18 cellular contexts compared by ENCODE assay signal in the genomic region with DNA sequence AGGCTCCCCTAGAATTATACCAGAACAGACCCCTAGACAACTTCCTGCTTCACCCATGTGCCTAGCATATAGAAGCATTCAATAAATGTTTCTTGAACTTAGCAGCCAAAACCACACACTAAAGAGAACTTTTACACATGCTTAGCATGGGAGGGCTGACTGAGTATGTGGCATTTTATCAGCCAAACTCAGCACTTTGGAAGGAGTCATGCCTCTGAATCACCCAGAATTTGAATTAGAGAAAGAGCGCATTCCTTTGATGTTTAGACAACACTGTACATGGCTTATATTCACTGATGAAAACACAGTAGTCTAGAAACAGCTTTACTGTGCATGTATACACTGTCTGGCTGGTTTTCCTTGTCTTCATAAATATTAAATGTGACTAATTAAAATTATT. TPM values are rescaled to one million over a fixed set of nuclear protein-coding genes. Genes with fewer than 3 reads are reported as not detected.
DNase-seq lines count a peak whose midpoint lies in the region; ATAC-seq and TF ChIP-seq lines count a peak whose summit lies in the region.
"Had no signal": no experiment of that assay in that cellular context is flagged by ENCODE, and none has a peak within 500 bp of the region (broad histone marks: within the 10 kb centered on the region; RNA-seq: fewer than 3 reads in every experiment).

No MANE protein-coding gene starts in this region.

- intact Hi-C loops in mucosa of descending colon (cut with DNase I, micrococcal nuclease) = loop anchor here in 1 of 2 donors (10.0 kb wide), 1 partner anchor 1206 kb away; a partner anchor contains a TSS

- no peaks in the 10 kb centered on the region for H4K20me1 ChIP-seq in Loucy (ENCODE audit: insufficient read depth, low read length, poor library complexity, severe bottlenecking)
- H4K20me1 ChIP-seq: BLaER1 had no signal

- peak overlapping the region; percentile 24 for H3K4me3 ChIP-seq in Loucy (ENCODE audit: low read length, poor library complexity, severe bottlenecking)
- no peak overlapping the region for H3K4me3 ChIP-seq in cardiac fibroblast (replicated peaks in 1 of 2; ENCODE audit: low read depth in 2 of 2, low read length in 2 of 2)
- no peak overlapping the region for H3K4me3 ChIP-seq in mucosa of descending colon
- H3K4me3 ChIP-seq: BLaER1 had no signal

- H3K36me3 ChIP-seq in Loucy (ENCODE audit: insufficient read depth, low read length) (no peaks in the 10 kb centered on the region), mucosa of descending colon (ENCODE audit: low read depth) (no peaks in the 10 kb centered on the region)
- H3K36me3 ChIP-seq: BLaER1 had no signal

- no peaks in the 10 kb centered on the region for H3F3A ChIP-seq in Loucy (ENCODE audit: low read depth)

- peak overlapping the region; percentile 36; the same call in 1 of the 2 replicates for H2AFZ ChIP-seq in Loucy (ENCODE audit: low read length)

- no peaks in the 10 kb centered on the region for H3K79me2 ChIP-seq in Loucy (ENCODE audit: insufficient read depth, low read length)

- no peaks in the 10 kb centered on the region for H3K27me3 ChIP-seq in Loucy (ENCODE audit: insufficient read depth, low read length, poor library complexity, severe bottlenecking)
- H3K27me3 ChIP-seq: BLaER1 had no signal

- DNase-seq in AG20443 (ENCODE audit: low spot score) (peak; percentile 76), cardiac fibroblast (ENCODE audit: low read depth in 2 of 2) (peak; percentile 61 to 72), left kidney (ENCODE audit: low read depth, low spot score) (peak; percentile 14), activated gamma-delta T cell (lab: John Stamatoyannopoulos, UW) (no peak), SIG-M5 treated with dmso at 0.1 percent for 504 hours (lab: John Stamatoyannopoulos, UW; ENCODE audit: unreplicated experiment) (no peak), mucosa of descending colon (no peak)
- DNase-seq: activated CD4-positive, alpha-beta T cell treated with anti-CD3 and anti-CD28 coated beads for 36 hours; activated T-cell treated with anti-CD3 and anti-CD28 coated beads, Interleukin-2, amount 50 U/mL, for 1 hour; amniotic stem cell; effector CD8-positive, alpha-beta T cell; natural killer cell; NCI-H345; stimulated activated CD4-positive, alpha-beta T cell treated with anti-CD3 and anti-CD28 coated beads, Interleukin-4, amount 100 ng/mL, for 4 hours; stimulated activated naive B cell treated with anti-CD40 and anti-IgM and Interleukin-4, amounts not matched to agents 10 μg/mL and 1 μg/mL and 100 μg/mL, for 72 hours had no signal

- H3K4me1 ChIP-seq in Loucy (ENCODE audit: insufficient read depth, low read length, poor library complexity, severe bottlenecking) = peaks cover 4% of the 10 kb centered on the region
- no peaks in the 10 kb centered on the region for H3K4me1 ChIP-seq in mucosa of descending colon (ENCODE audit: low read depth)
- H3K4me1 ChIP-seq: BLaER1 had no signal

- H3K9me3 ChIP-seq in Loucy (ENCODE audit: insufficient read depth, low read depth, low read length) (no peaks in the 10 kb centered on the region), mucosa of descending colon (no peaks in the 10 kb centered on the region)
- H3K9me3 ChIP-seq: BLaER1 had no signal

- ATAC-seq in HG02642 (IDR thresholded peaks at IDR 0.05; ENCODE audit: poor library complexity, unreplicated experiment) (no peak), mucosa of descending colon (no peak)
- ATAC-seq: activated CD4-positive, alpha-beta T cell treated with anti-CD3 and anti-CD28 coated beads for 36 hours; left lobe of liver; natural killer cell; stimulated activated naive B cell treated with anti-CD40 and anti-IgM and Interleukin-4, amounts not matched to agents 10 μg/mL and 1 μg/mL and 100 μg/mL, for 72 hours had no signal

- peak overlapping the region; percentile 60 for H3K4me2 ChIP-seq in Loucy (ENCODE audit: low read depth, low read length, poor library complexity, severe bottlenecking)
- H3K4me2 ChIP-seq: BLaER1 had no signal

- H3K9ac ChIP-seq in Loucy (ENCODE audit: low read depth, low read length, poor library complexity, severe bottlenecking) = no peak overlapping the region
- H3K9ac ChIP-seq: BLaER1 had no signal

- H3K9me2 ChIP-seq in Loucy (replicated peaks; ENCODE audit: low read depth, low read length) = no peaks in the 10 kb centered on the region

- TF ChIP-seq CTCF in Loucy (conservative IDR thresholded peaks at IDR 0.05; ENCODE audit: low read length) (no peak), cardiac fibroblast (IDR thresholded peaks at IDR 0.05; ENCODE audit: low read depth, low read length) (no peak), mucosa of descending colon (IDR thresholded peaks at IDR 0.05) (no peak)

RNA-seq across cellular contexts. Expression of a gene that starts 26.1 kb away (rescaled TPM):
- not detected for total RNA-seq in mucosa of descending colon
- total RNA-seq: activated CD4-positive, alpha-beta T cell treated with anti-CD3 and anti-CD28 coated beads for 36 hours; left lobe of liver; natural killer cell had no signal

Comparison
In these comparisons a context has a peak if more than half of its experiments do, and no peak if none do; other contexts are left out.
1. DNase-seq: peak in AG20443 (single experiment), cardiac fibroblast (2 of 2) and left kidney (single experiment); none in activated gamma-delta T cell (single experiment), SIG-M5 treated with dmso at 0.1 percent for 504 hours (single experiment) and mucosa of descending colon (0 of 3).